ENCODE assay signal across 24 cellular contexts in the genomic region with DNA sequence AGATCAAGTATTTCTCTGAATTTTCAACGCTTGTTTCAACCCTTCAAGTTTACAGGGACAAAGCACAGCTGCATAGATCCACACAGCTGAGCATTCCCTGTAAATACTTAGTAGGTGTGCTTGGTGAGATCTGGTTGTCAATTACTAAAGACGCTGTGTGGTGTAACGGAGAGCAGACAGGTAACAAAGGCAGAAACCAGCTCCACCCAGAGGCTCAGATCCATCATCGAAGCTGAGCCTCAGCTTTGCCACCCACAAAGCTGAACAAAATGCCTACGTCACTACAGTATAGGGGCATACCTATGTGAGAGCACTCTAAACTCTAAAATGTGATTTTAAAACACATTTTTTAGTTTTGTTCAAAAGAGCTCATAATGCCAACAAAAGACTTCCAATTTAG.
"Had no signal": no experiment of that assay in that cellular context is flagged by ENCODE, and none has a peak within 500 bp of the region (broad histone marks: within the 10 kb centered on the region; RNA-seq: fewer than 3 reads in every experiment).

No MANE protein-coding gene starts in this region.

- H3K9me3 Mint-ChIP-seq: activated T-helper 1 cell treated with anti-CD3 and anti-CD28 coated beads, Interleukin-12 subunit alpha, Interleukin-12 subunit beta, Interleukin-2, Interleukin-4 antibody, amounts not matched to agents 30 ng/mL and 10 ng/mL and 1 ng/mL, durations not matched to agents 14 hours and 24 hours and 36 hours had no signal

- H3K27me3 Mint-ChIP-seq: activated CD4-positive, alpha-beta T cell treated with anti-CD3 and anti-CD28 coated beads for 36 hours; activated CD8-positive, alpha-beta T cell treated with anti-CD3 and anti-CD28 coated beads for 36 hours; activated naive CD8-positive, alpha-beta T cell treated with anti-CD3 and anti-CD28 coated beads, Interleukin-2, amount 10 ng/mL, durations not matched to agents 7 days and 5 days had no signal

- H3K27ac Mint-ChIP-seq: activated CD4-positive, alpha-beta T cell treated with anti-CD3 and anti-CD28 coated beads for 36 hours; activated CD8-positive, alpha-beta T cell treated with anti-CD3 and anti-CD28 coated beads for 36 hours; activated naive CD4-positive, alpha-beta T cell treated with anti-CD3 and anti-CD28 coated beads for 36 hours; activated naive CD8-positive, alpha-beta T cell treated with anti-CD3 and anti-CD28 coated beads, Interleukin-2, amount 10 ng/mL, durations not matched to agents 7 days and 5 days; activated T-helper 1 cell treated with anti-CD3 and anti-CD28 coated beads, Interleukin-12 subunit alpha, Interleukin-12 subunit beta, Interleukin-2, Interleukin-4 antibody, amounts not matched to agents 30 ng/mL and 10 ng/mL and 1 ng/mL, durations not matched to agents 14 hours and 24 hours and 36 hours had no signal

- H3K9me3 ChIP-seq: breast epithelium, SJSA1 had no signal

- ATAC-seq: activated CD4-positive, alpha-beta T cell treated with anti-CD3 and anti-CD28 coated beads for 36 hours; activated CD8-positive, alpha-beta T cell treated with anti-CD3 and anti-CD28 coated beads for 36 hours; K562; PC-3 had no signal

- H3K4me3 Mint-ChIP-seq: activated CD4-positive, alpha-beta T cell treated with anti-CD3 and anti-CD28 coated beads for 36 hours; activated CD8-positive, alpha-beta T cell treated with anti-CD3 and anti-CD28 coated beads for 36 hours; activated naive CD4-positive, alpha-beta T cell treated with anti-CD3 and anti-CD28 coated beads for 36 hours; activated naive CD8-positive, alpha-beta T cell treated with anti-CD3 and anti-CD28 coated beads, Interleukin-2, amount 10 ng/mL, durations not matched to agents 7 days and 5 days; activated T-helper 1 cell treated with anti-CD3 and anti-CD28 coated beads, Interleukin-12 subunit alpha, Interleukin-12 subunit beta, Interleukin-2, Interleukin-4 antibody, amounts not matched to agents 30 ng/mL and 10 ng/mL and 1 ng/mL, durations not matched to agents 14 hours and 24 hours and 36 hours had no signal

- H3K4me1 ChIP-seq: breast epithelium, SJSA1 had no signal

- H3K27ac ChIP-seq: breast epithelium, SJSA1 had no signal

- H3K4me1 Mint-ChIP-seq: activated CD4-positive, alpha-beta T cell treated with anti-CD3 and anti-CD28 coated beads for 36 hours had no signal

- DNase-seq: activated CD4-positive, alpha-beta T cell treated with anti-CD3 and anti-CD28 coated beads for 36 hours; activated CD4-positive, alpha-beta T cell treated with anti-CD3 and anti-CD28 coated beads, Interleukin-2, amount 50 U/mL, for 1 hour; activated CD8-positive, alpha-beta memory T cell treated with anti-CD3 and anti-CD28 coated beads, Interleukin-2, amount 50 U/mL, for 4 hours; activated CD8-positive, alpha-beta T cell treated with anti-CD3 and anti-CD28 coated beads for 36 hours; activated effector memory CD4-positive, alpha-beta T cell treated with anti-CD3 and anti-CD28 coated beads, Interleukin-2, amount 50 U/mL, for 16 hours; activated naive CD4-positive, alpha-beta T cell treated with anti-CD3 and anti-CD28 coated beads for 36 hours; activated naive CD8-positive, alpha-beta T cell treated with anti-CD3 and anti-CD28 coated beads, Interleukin-2, amount 10 ng/mL, durations not matched to agents 7 days and 5 days; activated T-cell treated with anti-CD3 and anti-CD28 coated beads, Interleukin-2, amount 50 U/mL, for 1 hour; aorta; Karpas-422; NCI-H1105 treated with DMSO at 0.1 percent for 48 hours; NCI-H1436 treated with DMSO at 0.1 percent for 48 hours; NCI-H187; NCI-H2081; NCI-H446; NCI-H524; PC-3; SHP77; T-helper 2 cell; T1000 had no signal

- H3K36me3 ChIP-seq: breast epithelium, SJSA1 had no signal

- H3K4me3 ChIP-seq: breast epithelium, K562, SJSA1 had no signal

- H3K27me3 ChIP-seq: breast epithelium, SJSA1 had no signal
